In the genomic region with DNA sequence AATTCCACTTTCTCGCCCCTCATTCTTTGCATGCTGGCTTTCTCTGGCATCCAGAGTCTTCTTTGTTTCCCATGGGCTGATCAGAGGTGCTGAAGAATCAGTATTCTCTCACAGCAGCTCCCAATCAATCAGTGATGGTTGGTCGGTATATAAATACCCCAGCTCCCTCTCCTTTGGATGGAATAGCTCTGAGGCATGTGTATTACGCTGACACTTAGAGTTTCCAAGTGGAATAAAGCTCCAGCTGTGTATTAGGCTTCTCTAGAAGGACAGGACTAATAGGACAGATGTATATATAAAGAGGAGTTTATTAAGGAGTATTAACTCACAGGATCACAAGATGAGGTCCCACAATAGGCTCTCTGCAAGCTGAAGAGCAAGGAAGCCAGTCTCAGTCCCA, we compare ENCODE assay signal across 2 cellular contexts.
TF ChIP-seq lines count a peak whose summit lies in the region.

No MANE protein-coding gene starts in this region.

TF ChIP-seq in SK-N-SH, 30 proteins besides CTCF, POLR2A, EP300 and RAD21 (continued from another document):
- TF ChIP-seq, protein P1, sequence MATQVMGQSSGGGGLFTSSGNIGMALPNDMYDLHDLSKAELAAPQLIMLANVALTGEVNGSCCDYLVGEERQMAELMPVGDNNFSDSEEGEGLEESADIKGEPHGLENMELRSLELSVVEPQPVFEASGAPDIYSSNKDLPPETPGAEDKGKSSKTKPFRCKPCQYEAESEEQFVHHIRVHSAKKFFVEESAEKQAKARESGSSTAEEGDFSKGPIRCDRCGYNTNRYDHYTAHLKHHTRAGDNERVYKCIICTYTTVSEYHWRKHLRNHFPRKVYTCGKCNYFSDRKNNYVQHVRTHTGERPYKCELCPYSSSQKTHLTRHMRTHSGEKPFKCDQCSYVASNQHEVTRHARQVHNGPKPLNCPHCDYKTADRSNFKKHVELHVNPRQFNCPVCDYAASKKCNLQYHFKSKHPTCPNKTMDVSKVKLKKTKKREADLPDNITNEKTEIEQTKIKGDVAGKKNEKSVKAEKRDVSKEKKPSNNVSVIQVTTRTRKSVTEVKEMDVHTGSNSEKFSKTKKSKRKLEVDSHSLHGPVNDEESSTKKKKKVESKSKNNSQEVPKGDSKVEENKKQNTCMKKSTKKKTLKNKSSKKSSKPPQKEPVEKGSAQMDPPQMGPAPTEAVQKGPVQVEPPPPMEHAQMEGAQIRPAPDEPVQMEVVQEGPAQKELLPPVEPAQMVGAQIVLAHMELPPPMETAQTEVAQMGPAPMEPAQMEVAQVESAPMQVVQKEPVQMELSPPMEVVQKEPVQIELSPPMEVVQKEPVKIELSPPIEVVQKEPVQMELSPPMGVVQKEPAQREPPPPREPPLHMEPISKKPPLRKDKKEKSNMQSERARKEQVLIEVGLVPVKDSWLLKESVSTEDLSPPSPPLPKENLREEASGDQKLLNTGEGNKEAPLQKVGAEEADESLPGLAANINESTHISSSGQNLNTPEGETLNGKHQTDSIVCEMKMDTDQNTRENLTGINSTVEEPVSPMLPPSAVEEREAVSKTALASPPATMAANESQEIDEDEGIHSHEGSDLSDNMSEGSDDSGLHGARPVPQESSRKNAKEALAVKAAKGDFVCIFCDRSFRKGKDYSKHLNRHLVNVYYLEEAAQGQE (IDR thresholded peaks at IDR 0.05; ENCODE audit: low read depth, low read length): no peak
- no peak for TF ChIP-seq TCF12 (IDR thresholded peaks at IDR 0.05)
- TF ChIP-seq, protein P2, sequence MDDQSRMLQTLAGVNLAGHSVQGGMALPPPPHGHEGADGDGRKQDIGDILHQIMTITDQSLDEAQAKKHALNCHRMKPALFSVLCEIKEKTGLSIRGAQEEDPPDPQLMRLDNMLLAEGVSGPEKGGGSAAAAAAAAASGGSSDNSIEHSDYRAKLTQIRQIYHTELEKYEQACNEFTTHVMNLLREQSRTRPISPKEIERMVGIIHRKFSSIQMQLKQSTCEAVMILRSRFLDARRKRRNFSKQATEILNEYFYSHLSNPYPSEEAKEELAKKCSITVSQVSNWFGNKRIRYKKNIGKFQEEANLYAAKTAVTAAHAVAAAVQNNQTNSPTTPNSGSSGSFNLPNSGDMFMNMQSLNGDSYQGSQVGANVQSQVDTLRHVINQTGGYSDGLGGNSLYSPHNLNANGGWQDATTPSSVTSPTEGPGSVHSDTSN (IDR thresholded peaks at IDR 0.05): no peak
- no peak for TF ChIP-seq FOXJ3 (CRISPR knock-in tag; IDR thresholded peaks at IDR 0.05)
- TF ChIP-seq, protein P3, sequence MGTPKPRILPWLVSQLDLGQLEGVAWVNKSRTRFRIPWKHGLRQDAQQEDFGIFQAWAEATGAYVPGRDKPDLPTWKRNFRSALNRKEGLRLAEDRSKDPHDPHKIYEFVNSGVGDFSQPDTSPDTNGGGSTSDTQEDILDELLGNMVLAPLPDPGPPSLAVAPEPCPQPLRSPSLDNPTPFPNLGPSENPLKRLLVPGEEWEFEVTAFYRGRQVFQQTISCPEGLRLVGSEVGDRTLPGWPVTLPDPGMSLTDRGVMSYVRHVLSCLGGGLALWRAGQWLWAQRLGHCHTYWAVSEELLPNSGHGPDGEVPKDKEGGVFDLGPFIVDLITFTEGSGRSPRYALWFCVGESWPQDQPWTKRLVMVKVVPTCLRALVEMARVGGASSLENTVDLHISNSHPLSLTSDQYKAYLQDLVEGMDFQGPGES (IDR thresholded peaks at IDR 0.05; ENCODE audit: low read depth, low read length): no peak
- TF ChIP-seq, protein P4, sequence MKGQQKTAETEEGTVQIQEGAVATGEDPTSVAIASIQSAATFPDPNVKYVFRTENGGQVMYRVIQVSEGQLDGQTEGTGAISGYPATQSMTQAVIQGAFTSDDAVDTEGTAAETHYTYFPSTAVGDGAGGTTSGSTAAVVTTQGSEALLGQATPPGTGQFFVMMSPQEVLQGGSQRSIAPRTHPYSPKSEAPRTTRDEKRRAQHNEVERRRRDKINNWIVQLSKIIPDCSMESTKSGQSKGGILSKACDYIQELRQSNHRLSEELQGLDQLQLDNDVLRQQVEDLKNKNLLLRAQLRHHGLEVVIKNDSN (IDR thresholded peaks at IDR 0.05; ENCODE audit: borderline replicate concordance, low read depth): no peak
- TF ChIP-seq, protein P5, sequence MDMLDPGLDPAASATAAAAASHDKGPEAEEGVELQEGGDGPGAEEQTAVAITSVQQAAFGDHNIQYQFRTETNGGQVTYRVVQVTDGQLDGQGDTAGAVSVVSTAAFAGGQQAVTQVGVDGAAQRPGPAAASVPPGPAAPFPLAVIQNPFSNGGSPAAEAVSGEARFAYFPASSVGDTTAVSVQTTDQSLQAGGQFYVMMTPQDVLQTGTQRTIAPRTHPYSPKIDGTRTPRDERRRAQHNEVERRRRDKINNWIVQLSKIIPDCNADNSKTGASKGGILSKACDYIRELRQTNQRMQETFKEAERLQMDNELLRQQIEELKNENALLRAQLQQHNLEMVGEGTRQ (IDR thresholded peaks at IDR 0.05; ENCODE audit: borderline replicate concordance, low read depth, low read length): no peak
- no peak for TF ChIP-seq MXI1 (IDR thresholded peaks at IDR 0.05; ENCODE audit: low read depth, low read length)
- TF ChIP-seq NFIC (IDR thresholded peaks at IDR 0.05; ENCODE audit: borderline replicate concordance): no peak

TF ChIP-seq in SK-N-SH treated with all-trans-retinoic acid at 6 μM for 48 hours, 23 proteins besides CTCF, POLR2A, EP300 and RAD21 (continued from another document):
- TF ChIP-seq, protein P6, sequence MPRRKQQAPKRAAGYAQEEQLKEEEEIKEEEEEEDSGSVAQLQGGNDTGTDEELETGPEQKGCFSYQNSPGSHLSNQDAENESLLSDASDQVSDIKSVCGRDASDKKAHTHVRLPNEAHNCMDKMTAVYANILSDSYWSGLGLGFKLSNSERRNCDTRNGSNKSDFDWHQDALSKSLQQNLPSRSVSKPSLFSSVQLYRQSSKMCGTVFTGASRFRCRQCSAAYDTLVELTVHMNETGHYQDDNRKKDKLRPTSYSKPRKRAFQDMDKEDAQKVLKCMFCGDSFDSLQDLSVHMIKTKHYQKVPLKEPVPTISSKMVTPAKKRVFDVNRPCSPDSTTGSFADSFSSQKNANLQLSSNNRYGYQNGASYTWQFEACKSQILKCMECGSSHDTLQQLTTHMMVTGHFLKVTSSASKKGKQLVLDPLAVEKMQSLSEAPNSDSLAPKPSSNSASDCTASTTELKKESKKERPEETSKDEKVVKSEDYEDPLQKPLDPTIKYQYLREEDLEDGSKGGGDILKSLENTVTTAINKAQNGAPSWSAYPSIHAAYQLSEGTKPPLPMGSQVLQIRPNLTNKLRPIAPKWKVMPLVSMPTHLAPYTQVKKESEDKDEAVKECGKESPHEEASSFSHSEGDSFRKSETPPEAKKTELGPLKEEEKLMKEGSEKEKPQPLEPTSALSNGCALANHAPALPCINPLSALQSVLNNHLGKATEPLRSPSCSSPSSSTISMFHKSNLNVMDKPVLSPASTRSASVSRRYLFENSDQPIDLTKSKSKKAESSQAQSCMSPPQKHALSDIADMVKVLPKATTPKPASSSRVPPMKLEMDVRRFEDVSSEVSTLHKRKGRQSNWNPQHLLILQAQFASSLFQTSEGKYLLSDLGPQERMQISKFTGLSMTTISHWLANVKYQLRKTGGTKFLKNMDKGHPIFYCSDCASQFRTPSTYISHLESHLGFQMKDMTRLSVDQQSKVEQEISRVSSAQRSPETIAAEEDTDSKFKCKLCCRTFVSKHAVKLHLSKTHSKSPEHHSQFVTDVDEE (CRISPR knock-in tag; IDR thresholded peaks at IDR 0.05): no peak
- TF ChIP-seq ESRRG (CRISPR knock-in tag; IDR thresholded peaks at IDR 0.05) (no peak), ZC3H10 (CRISPR knock-in tag; IDR thresholded peaks at IDR 0.05) (no peak)
